Comparison of ENCODE assay signal across 15 cellular contexts in the genomic region with DNA sequence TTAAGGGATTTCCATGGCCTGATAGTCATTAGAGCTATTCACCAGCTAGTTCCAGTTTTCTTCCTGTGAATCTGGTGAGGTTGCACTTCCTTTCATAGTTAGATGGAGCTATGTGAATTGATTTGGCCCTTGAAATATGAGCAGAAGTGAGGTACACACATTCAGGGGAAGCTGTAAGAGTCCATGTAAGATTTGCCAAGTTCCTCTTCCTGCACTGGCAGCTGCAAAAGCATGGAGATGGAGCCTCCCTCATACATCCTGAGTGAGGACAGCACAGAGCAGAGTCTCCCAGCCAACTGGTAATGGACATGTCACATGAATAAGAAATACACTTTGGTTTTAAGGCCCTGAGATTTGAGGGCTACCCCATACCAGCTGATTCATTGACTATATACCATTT.
"Had no signal": no experiment of that assay in that cellular context is flagged by ENCODE, and none has a peak within 500 bp of the region (broad histone marks: within the 10 kb centered on the region; RNA-seq: fewer than 3 reads in every experiment).

No MANE protein-coding gene starts in this region.

- H3K27me3 Mint-ChIP-seq: activated naive CD8-positive, alpha-beta T cell treated with anti-CD3 and anti-CD28 coated beads, Interleukin-2, amount 50 U/mL, for 24 hours; effector memory CD8-positive, alpha-beta T cell; stimulated activated memory B cell treated with anti-CD40 and anti-IgM and Interleukin-4, amounts not matched to agents 10 μg/mL and 1 μg/mL and 100 μg/mL, for 72 hours had no signal

- H3K9me3 ChIP-seq: heart left ventricle, pancreas, thyroid gland had no signal

- H3K4me3 ChIP-seq: heart left ventricle, pancreas, thyroid gland had no signal

- H3K4me3 Mint-ChIP-seq: activated naive CD8-positive, alpha-beta T cell treated with anti-CD3 and anti-CD28 coated beads, Interleukin-2, amount 50 U/mL, for 24 hours; effector memory CD8-positive, alpha-beta T cell; stimulated activated memory B cell treated with anti-CD40 and anti-IgM and Interleukin-4, amounts not matched to agents 10 μg/mL and 1 μg/mL and 100 μg/mL, for 72 hours had no signal

- H3K27ac Mint-ChIP-seq: activated naive CD8-positive, alpha-beta T cell treated with anti-CD3 and anti-CD28 coated beads, Interleukin-2, amount 50 U/mL, for 24 hours; effector memory CD8-positive, alpha-beta T cell; stimulated activated memory B cell treated with anti-CD40 and anti-IgM and Interleukin-4, amounts not matched to agents 10 μg/mL and 1 μg/mL and 100 μg/mL, for 72 hours had no signal

- H3K9me3 Mint-ChIP-seq: effector memory CD8-positive, alpha-beta T cell; stimulated activated memory B cell treated with anti-CD40 and anti-IgM and Interleukin-4, amounts not matched to agents 10 μg/mL and 1 μg/mL and 100 μg/mL, for 72 hours had no signal

- H3K27me3 ChIP-seq: heart left ventricle, pancreas, thyroid gland had no signal

- H3K36me3 Mint-ChIP-seq: stimulated activated memory B cell treated with anti-CD40 and anti-IgM and Interleukin-4, amounts not matched to agents 10 μg/mL and 1 μg/mL and 100 μg/mL, for 72 hours had no signal

- H3K4me1 Mint-ChIP-seq: stimulated activated memory B cell treated with anti-CD40 and anti-IgM and Interleukin-4, amounts not matched to agents 10 μg/mL and 1 μg/mL and 100 μg/mL, for 72 hours had no signal

- H3K36me3 ChIP-seq: heart left ventricle, pancreas, thyroid gland had no signal

- DNase-seq: activated CD4-positive, alpha-beta T cell treated with anti-CD3 and anti-CD28 coated beads, Interleukin-2, amount 50 U/mL, for 1 hour; activated naive CD4-positive, alpha-beta T cell; activated naive CD8-positive, alpha-beta T cell treated with anti-CD3 and anti-CD28 coated beads, Interleukin-2, amount 50 U/mL, for 24 hours; aorta; dermis blood vessel endothelial cell; effector memory CD8-positive, alpha-beta T cell; heart left ventricle; left cardiac atrium; mammary epithelial cell; pancreas; stimulated activated CD4-positive, alpha-beta T cell treated with anti-CD3 and anti-CD28 coated beads, Interleukin-2, amount 100 ng/mL, for 48 hours; T-helper 2 cell; thyroid gland had no signal

- ATAC-seq: activated CD4-positive, CD25-positive, alpha-beta regulatory T cell treated with anti-CD3 and anti-CD28 coated beads, Interleukin-2, amount 50 U/mL, for 24 hours; activated naive CD8-positive, alpha-beta T cell treated with anti-CD3 and anti-CD28 coated beads, Interleukin-2, amount 50 U/mL, for 24 hours; effector memory CD8-positive, alpha-beta T cell; heart left ventricle; left cardiac atrium; stimulated activated memory B cell treated with anti-CD40 and anti-IgM and Interleukin-4, amounts not matched to agents 10 μg/mL and 1 μg/mL and 100 μg/mL, for 72 hours had no signal

- H3K27ac ChIP-seq: pancreas, thyroid gland had no signal
